In the genomic region with DNA sequence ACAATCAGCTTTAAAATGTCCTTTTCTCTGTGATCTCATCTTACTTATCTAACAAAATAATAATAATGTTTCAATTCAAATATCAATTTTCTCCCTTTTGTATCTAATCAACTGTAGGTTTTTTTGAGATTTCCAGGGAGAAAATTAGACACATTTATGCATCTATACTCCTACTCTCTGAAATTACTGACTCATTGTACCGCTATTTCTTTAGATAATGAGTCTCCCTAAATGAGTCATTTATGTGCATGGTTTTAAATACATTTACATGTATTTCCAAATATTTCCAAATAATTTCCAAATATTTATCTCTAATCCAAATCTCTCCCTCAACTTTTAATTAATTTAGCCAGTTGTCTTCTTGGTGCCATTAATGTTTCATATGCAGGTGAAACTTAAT, we compare ENCODE assay signal across 25 cellular contexts.
"Had no signal": no experiment of that assay in that cellular context is flagged by ENCODE, and none has a peak within 500 bp of the region (broad histone marks: within the 10 kb centered on the region; RNA-seq: fewer than 3 reads in every experiment).

No MANE protein-coding gene starts in this region.

- H3K4me2 ChIP-seq: smooth muscle cell had no signal

- H3K9me3 ChIP-seq: left ventricle myocardium inferior, neutrophil, psoas muscle, right atrium auricular region, right lobe of liver, tibial nerve, uterus had no signal

- H3K4me3 ChIP-seq: left ventricle myocardium inferior, lung, psoas muscle, right atrium auricular region, right lobe of liver, smooth muscle cell, tibial nerve, uterus had no signal

- H3K27me3 Mint-ChIP-seq: memory B cell; naive thymus-derived CD8-positive, alpha-beta T cell; stimulated activated memory B cell treated with anti-CD40 and anti-IgM and Interleukin-4, amounts not matched to agents 10 μg/mL and 1 μg/mL and 100 μg/mL, for 72 hours; stimulated activated naive CD8-positive, alpha-beta T cell treated with anti-CD3 and anti-CD28 coated beads, Interleukin-15, amount 100 ng/mL, for 72 hours; type B pancreatic cell had no signal

- H3K27ac Mint-ChIP-seq: memory B cell; naive thymus-derived CD8-positive, alpha-beta T cell; nephron; stimulated activated memory B cell treated with anti-CD40 and anti-IgM and Interleukin-4, amounts not matched to agents 10 μg/mL and 1 μg/mL and 100 μg/mL, for 72 hours; stimulated activated naive CD8-positive, alpha-beta T cell treated with anti-CD3 and anti-CD28 coated beads, Interleukin-15, amount 100 ng/mL, for 72 hours; type B pancreatic cell had no signal

- H3K9ac ChIP-seq: parathyroid adenoma had no signal

- H3K36me3 Mint-ChIP-seq: memory B cell; naive thymus-derived CD8-positive, alpha-beta T cell; stimulated activated memory B cell treated with anti-CD40 and anti-IgM and Interleukin-4, amounts not matched to agents 10 μg/mL and 1 μg/mL and 100 μg/mL, for 72 hours; type B pancreatic cell had no signal

- H3K4me3 Mint-ChIP-seq: memory B cell; naive thymus-derived CD8-positive, alpha-beta T cell; nephron; neural crest cell; stimulated activated memory B cell treated with anti-CD40 and anti-IgM and Interleukin-4, amounts not matched to agents 10 μg/mL and 1 μg/mL and 100 μg/mL, for 72 hours; stimulated activated naive CD8-positive, alpha-beta T cell treated with anti-CD3 and anti-CD28 coated beads, Interleukin-15, amount 100 ng/mL, for 72 hours; type B pancreatic cell had no signal

- H3K27me3 ChIP-seq: neutrophil, right atrium auricular region, right lobe of liver, tibial nerve, uterus had no signal

- H3K9me3 Mint-ChIP-seq: nephron, neural crest cell, type B pancreatic cell had no signal

- H3K4me1 ChIP-seq: left ventricle myocardium inferior, parathyroid adenoma, psoas muscle, right atrium auricular region, right lobe of liver, tibial nerve, uterus had no signal

- H3K27ac ChIP-seq: left ventricle myocardium inferior, neutrophil, parathyroid adenoma, psoas muscle, right atrium auricular region, right lobe of liver, tibial nerve, uterus had no signal

- H3K36me3 ChIP-seq: left ventricle myocardium inferior, neutrophil, right atrium auricular region, right lobe of liver, tibial nerve had no signal

- DNase-seq: islet precursor cell; left ventricle myocardium inferior; naive thymus-derived CD8-positive, alpha-beta T cell; occipital lobe; psoas muscle; right lobe of liver; stimulated activated CD4-positive, alpha-beta T cell treated with anti-CD3 and anti-CD28 coated beads, Interleukin-1b, Interleukin-23, amount 100 ng/mL, for 48 hours; stimulated activated CD4-positive, alpha-beta T cell treated with anti-CD3 and anti-CD28 coated beads, Interleukin-2, amount 100 ng/mL, for 48 hours; stimulated activated CD4-positive, alpha-beta T cell treated with anti-CD3 and anti-CD28 coated beads, Interleukin-4, amount 100 ng/mL, for 4 hours; stimulated activated CD8-positive, alpha-beta memory T cell treated with anti-CD3 and anti-CD28 coated beads, Interleukin-4, amount 100 ng/mL, for 48 hours; stimulated activated naive CD4-positive, alpha-beta T cell treated with Interleukin-2 at 50 U/mL for 16 hours; stimulated activated naive CD8-positive, alpha-beta T cell treated with anti-CD3 and anti-CD28 coated beads, Interleukin-15, amount 100 ng/mL, for 72 hours; substantia nigra; uterus had no signal

- H3K79me2 ChIP-seq: parathyroid adenoma had no signal

- H2AFZ ChIP-seq: parathyroid adenoma had no signal

- H3K4me1 Mint-ChIP-seq: memory B cell; naive thymus-derived CD8-positive, alpha-beta T cell; nephron; neural crest cell; stimulated activated memory B cell treated with anti-CD40 and anti-IgM and Interleukin-4, amounts not matched to agents 10 μg/mL and 1 μg/mL and 100 μg/mL, for 72 hours; stimulated activated naive CD8-positive, alpha-beta T cell treated with anti-CD3 and anti-CD28 coated beads, Interleukin-15, amount 100 ng/mL, for 72 hours had no signal
